ENCODE assay signal across 11 cellular contexts in genomic region chr1:202134645-202135172, GRCh38. TPM values are rescaled to one million over a fixed set of nuclear protein-coding genes. Genes with fewer than 3 reads are reported as not detected.
A peak's percentile ranks its signal among the peaks of the same experiment; 100 is the strongest.
DNase-seq lines count a peak whose midpoint lies in the region; ATAC-seq and TF ChIP-seq lines count a peak whose summit lies in the region.
"Had no signal": no experiment of that assay in that cellular context is flagged by ENCODE, and none has a peak within 500 bp of the region (broad histone marks: within the 10 kb centered on the region; RNA-seq: fewer than 3 reads in every experiment).

No MANE protein-coding gene starts in this region.

- H3K9me3 ChIP-seq in H9 (ENCODE audit: control insufficient read depth, low read depth, low read length), result no peaks in the 10 kb centered on the region
- H3K9me3 ChIP-seq in esophagus (ENCODE audit: control insufficient read depth in 2 of 2, insufficient read depth in 1 of 2, low read depth in 1 of 2, low read length in 1 of 2), result no peaks in the 10 kb centered on the region
- H3K9me3 ChIP-seq in prostate gland, result no peaks in the 10 kb centered on the region
- H3K9me3 ChIP-seq: heart left ventricle, neutrophil had no signal

- intact Hi-C loops in prostate gland (cut with DNase I), result loop anchor here (1.0 to 10.0 kb wide), 2 partner anchors 125 to 240 kb away; no protein-coding TSS in a partner anchor

- H3K79me2 ChIP-seq in H9 (ENCODE audit: insufficient read depth, low read length), result no peaks in the 10 kb centered on the region

- no peak overlapping the region for H3K14ac ChIP-seq in H9 (ENCODE audit: insufficient read depth, low read length)

- peaks cover 17 to 21% of the 10 kb centered on the region in 2 experiments for H3K4me1 Mint-ChIP-seq in H9

- ATAC-seq in GM21786 (IDR thresholded peaks at IDR 0.05; ENCODE audit: unreplicated experiment), result no peak

- TF ChIP-seq POLR2A in prostate gland (IDR thresholded peaks at IDR 0.05), result no peak

- no peaks in the 10 kb centered on the region for H3K79me1 ChIP-seq in H9 (ENCODE audit: insufficient read depth, low read depth, low read length, poor library complexity, severe bottlenecking)

- no peak overlapping the region for H2AFZ ChIP-seq in H9 (ENCODE audit: low read length)

- no peak for TF ChIP-seq CTCF in H9 (conservative IDR thresholded peaks at IDR 0.05)
- TF ChIP-seq CTCF in prostate gland (IDR thresholded peaks at IDR 0.05), result no peak

- no peak overlapping the region for H2BK20ac ChIP-seq in H9 (ENCODE audit: low read depth, low read length, poor library complexity, severe bottlenecking)

- DNase-seq in H9, result no peak
- peak; percentile 24 for DNase-seq in prostate gland (ENCODE audit: low spot score)
- no peak for DNase-seq in AML-193 (lab: John Stamatoyannopoulos, UW)
- no peak for DNase-seq in SKM-1 (lab: John Stamatoyannopoulos, UW; ENCODE audit: unreplicated experiment)

- H4K20me1 ChIP-seq in H9 (ENCODE audit: control insufficient read depth, insufficient read depth, insufficient read length), result no peaks in the 10 kb centered on the region

- no peak overlapping the region for H3K4me3 ChIP-seq in esophagus (ENCODE audit: low read depth in 1 of 2, low read length in 2 of 2)
- no peak overlapping the region for H3K4me3 ChIP-seq in prostate gland
- H3K4me3 ChIP-seq: heart left ventricle had no signal

- H3K27ac ChIP-seq in H9 (ENCODE audit: insufficient read length, low read depth, low read length) (no peak overlapping the region), esophagus (ENCODE audit: low read depth in 2 of 2, low read length in 1 of 2) (peak overlapping the region; percentile 15 to 48), prostate gland (peak overlapping the region; percentile 78 to 83)
- H3K27ac ChIP-seq: epithelial cell of prostate had no signal

- no peak overlapping the region for H3K18ac ChIP-seq in H9 (ENCODE audit: insufficient read length, low read depth, low read length)

- H3K9me3 Mint-ChIP-seq in H9, result no peaks in the 10 kb centered on the region
- H3K9me3 Mint-ChIP-seq: activated B cell treated with CpG ODN at 0.5 μM for 24 hours had no signal

- no peak overlapping the region for H3K23ac ChIP-seq in H9 (ENCODE audit: insufficient read length, low read depth, low read length)

- H3K27me3 ChIP-seq in H9 (ENCODE audit: insufficient read depth, low read length) (no peaks in the 10 kb centered on the region), esophagus (ENCODE audit: control insufficient read depth in 1 of 2, insufficient read depth in 2 of 2, low read length in 2 of 2) (no peaks in the 10 kb centered on the region), prostate gland (replicated peaks; ENCODE audit: insufficient read depth) (no peaks in the 10 kb centered on the region)
- H3K27me3 ChIP-seq: heart left ventricle, neutrophil had no signal

- H2BK120ac ChIP-seq in H9 (ENCODE audit: low read depth, low read length, poor library complexity, severe bottlenecking), result no peak overlapping the region

- H2AK5ac ChIP-seq in H9 (ENCODE audit: insufficient read length, low read length), result no peak overlapping the region

- H2BK12ac ChIP-seq in H9 (ENCODE audit: insufficient read length, low read depth, low read length), result no peak overlapping the region

- peaks cover 13 to 40% (median 34%) of the 10 kb centered on the region in 3 experiments; a peak in 6 of 7 replicates for H3K36me3 Mint-ChIP-seq in H9 (ENCODE audit: insufficient read depth in 1 of 3, low read depth in 3 of 3)
- H3K36me3 Mint-ChIP-seq: activated naive CD8-positive, alpha-beta T cell had no signal

- no peak overlapping the region for H3K56ac ChIP-seq in H9 (ENCODE audit: insufficient read length, low read depth, low read length)

- H3K4me2 ChIP-seq in H9 (ENCODE audit: insufficient read depth, insufficient read length, low read length), result no peak overlapping the region

- no peak overlapping the region for H3T11ph ChIP-seq in H9 (ENCODE audit: low read length)

- H2BK15ac ChIP-seq in H9 (ENCODE audit: low read depth, low read length), result no peak overlapping the region

- no peak overlapping the region for H3K4ac ChIP-seq in H9 (ENCODE audit: low read depth, low read length)

- no peak overlapping the region for H3K4me3 Mint-ChIP-seq in H9
- H3K4me3 Mint-ChIP-seq: activated B cell treated with CpG ODN at 0.5 μM for 24 hours; activated naive CD8-positive, alpha-beta T cell had no signal

- no peaks in the 10 kb centered on the region for H3K23me2 ChIP-seq in H9 (ENCODE audit: insufficient read length, low read depth, low read length, poor library complexity, severe bottlenecking)

- no peaks in the 10 kb centered on the region for H3K27me3 Mint-ChIP-seq in H9 (ENCODE audit: low read depth)
- H3K27me3 Mint-ChIP-seq: activated B cell treated with CpG ODN at 0.5 μM for 24 hours; activated naive CD8-positive, alpha-beta T cell had no signal

- H3K27ac Mint-ChIP-seq in H9, result peak overlapping the region in 2 of 3 experiments; percentile 55 to 83; a peak in 1 of 7 replicates
- H3K27ac Mint-ChIP-seq: activated B cell treated with CpG ODN at 0.5 μM for 24 hours; activated naive CD8-positive, alpha-beta T cell had no signal

- H3K36me3 ChIP-seq in esophagus (ENCODE audit: control insufficient read depth in 2 of 2, insufficient read depth in 2 of 2, low read length in 1 of 2) (peaks cover 9 to 32% of the 10 kb centered on the region in 2 donors), prostate gland (no peaks in the 10 kb centered on the region)

- WGBS in H9 (ENCODE audit: extremely low coverage, insufficient read length, low lambda C conversion rate), result no CpG with 5 or more reads among the region's 13 CpGs
- 62 to 71% methylated on average over 13 of the region's 13 CpGs for WGBS in esophagus, 2 donors
- 47% methylated on average over 13 of the region's 13 CpGs for WGBS in prostate gland

- no peaks in the 10 kb centered on the region for H3K4me1 ChIP-seq in H9 (ENCODE audit: insufficient read depth, low read length)
- peaks cover 8 to 27% of the 10 kb centered on the region in 2 donors for H3K4me1 ChIP-seq in esophagus (ENCODE audit: control insufficient read depth in 2 of 2, insufficient read depth in 2 of 2, low read length in 1 of 2)
- peaks cover 16% of the 10 kb centered on the region for H3K4me1 ChIP-seq in prostate gland (replicated peaks)

- H4K5ac ChIP-seq in H9 (ENCODE audit: insufficient read length, low read depth, low read length), result no peak overlapping the region

- H2BK5ac ChIP-seq in H9 (ENCODE audit: insufficient read length, low read length), result no peak overlapping the region

- no peak overlapping the region for H3K9ac ChIP-seq in H9 (ENCODE audit: extremely low read depth, insufficient read length, low read length)

- H4K91ac ChIP-seq in H9 (ENCODE audit: insufficient read length, low read depth, low read length), result no peak overlapping the region

- no peak overlapping the region for H4K8ac ChIP-seq in H9 (replicated peaks; ENCODE audit: insufficient read length, low read depth, low read length)

RNA-seq across cellular contexts. Expression of gene ARL8A, which starts 9.8 kb away (rescaled TPM):
- 58.6 and 67.2 TPM in 2 replicates for total RNA-seq in H9 (2021)
- polyA plus RNA-seq in esophagus, result 10 to 100 TPM; 18.3 to 18.6 TPM
- 100 to 1,000 TPM in 1 of 2 donors, 10 to 100 TPM in 1; 39.9 to 102 TPM for total RNA-seq in prostate gland

RNA-seq across cellular contexts. Expression of gene GPR37L1, which starts 12.0 kb away (rescaled TPM):
- total RNA-seq in H9 (2021), result 0.11 TPM in 2 replicates
- under 1 TPM; 0.05 to 0.10 TPM for polyA plus RNA-seq in esophagus
- under 1 TPM; 0.09 to 0.28 TPM for total RNA-seq in prostate gland
- total RNA-seq: activated B cell treated with CpG ODN at 0.5 μM for 24 hours had no signal

RNA-seq across cellular contexts. Expression of gene PTPN7, which starts 25.7 kb away (rescaled TPM):
- total RNA-seq in H9 (2021), result 0.22 and 0.72 TPM in 2 replicates
- 1 to 10 TPM; 1.6 to 1.9 TPM for polyA plus RNA-seq in esophagus
- total RNA-seq in prostate gland, result 10 to 100 TPM in 1 of 2 donors, under 1 TPM in 1; 0.73 to 61.8 TPM

RNA-seq across cellular contexts. Expression of gene LGR6, which starts 58.9 kb away (rescaled TPM):
- total RNA-seq in H9 (2021) (0.66 and 1.0 TPM in 2 replicates), prostate gland (10 to 100 TPM in 1 of 2 donors, 1 to 10 TPM in 1; 8.0 to 25.6 TPM)
- polyA plus RNA-seq in esophagus, result 1 to 10 TPM; 4.2 to 6.3 TPM
- total RNA-seq: activated B cell treated with CpG ODN at 0.5 μM for 24 hours had no signal
